In genomic region chr3:113070226-113071220, GRCh38 we compare ENCODE assay signal across 8 cellular contexts.
A peak's percentile ranks its signal among the peaks of the same experiment; 100 is the strongest.
DNase-seq lines count a peak whose midpoint lies in the region; ATAC-seq, FAIRE-seq and TF ChIP-seq lines count a peak whose summit lies in the region.

No MANE protein-coding gene starts in this region.

- TF ChIP-seq POLR2A in lower leg skin (IDR thresholded peaks at IDR 0.05) (no peak), tibial nerve (IDR thresholded peaks at IDR 0.05) (no peak), H54 (IDR thresholded peaks at IDR 0.05; ENCODE audit: low read depth, low read length) (no peak)

- no peak for TF ChIP-seq EP300 in tibial nerve (IDR thresholded peaks at IDR 0.05)

- H3K27ac Mint-ChIP-seq in T-helper 17 cell: no peak overlapping the region

- WGBS in lower leg skin, 2 donors: 41 to 43% methylated on average over 5 of the region's 5 CpGs
- WGBS in tibial nerve, 2 donors: 36 to 40% methylated on average over 5 of the region's 5 CpGs

- peak overlapping the region in 1 of 4 donors; percentile 8 for H3K27ac ChIP-seq in tibial nerve

- FAIRE-seq in H54 (lab: Jason Lieb, UNC): no peak

- H3K27me3 Mint-ChIP-seq in T-helper 17 cell: no peaks in the 10 kb centered on the region

- no peaks in the 10 kb centered on the region for H3K27me3 ChIP-seq in tibial nerve

- 0 out of 3 replicates have a peak, but pooled peaks have one; percentile 10 for TF ChIP-seq CTCF in GM12872 (IDR thresholded peaks at IDR 0.05; ENCODE audit: insufficient read depth, low read depth, low read length)
- TF ChIP-seq CTCF in lower leg skin (IDR thresholded peaks at IDR 0.05): no peak
- no peak for TF ChIP-seq CTCF in tibial nerve (IDR thresholded peaks at IDR 0.05)

- peaks cover 0 to 6% (median 0%) of the 10 kb centered on the region in 3 donors for H3K36me3 ChIP-seq in tibial nerve

- H3K4me3 ChIP-seq in lower leg skin (ENCODE audit: low read depth, poor library complexity, severe bottlenecking): no peak overlapping the region
- H3K4me3 ChIP-seq in tibial nerve: no peak overlapping the region

- H3K4me1 Mint-ChIP-seq in T-helper 17 cell: no peaks in the 10 kb centered on the region

- no peak overlapping the region for H3K4me3 Mint-ChIP-seq in T-helper 17 cell

- DNase-seq in HK-2 (ENCODE audit: unreplicated experiment): peak; percentile 40
- DNase-seq in islet precursor cell: peak; percentile 36
- DNase-seq in lower leg skin (ENCODE audit: low spot score in 2 of 2): no peak
- no peak for DNase-seq in tibial nerve (ENCODE audit: low spot score in 2 of 2)
- DNase-seq in H54 (ENCODE audit: insufficient read length, low spot score): no peak
- no peak for DNase-seq in T-helper 17 cell

- H3K4me1 ChIP-seq in tibial nerve: no peaks in the 10 kb centered on the region

- intact Hi-C loops in lower leg skin (cut with DNase I; ENCODE audit: low total_unique reads): no loop called here

- peak; percentile 100 for ATAC-seq in GM21786 (IDR thresholded peaks at IDR 0.05; ENCODE audit: unreplicated experiment)
- no peak for ATAC-seq in T-helper 17 cell

- no peaks in the 10 kb centered on the region for H3K36me3 Mint-ChIP-seq in T-helper 17 cell (ENCODE audit: low read depth)

- peaks cover 0 to 8% (median 0%) of the 10 kb centered on the region in 4 donors for H3K9me3 ChIP-seq in tibial nerve
- peaks cover 9% of the 10 kb centered on the region for H3K9me3 ChIP-seq in T-helper 17 cell (ENCODE audit: control insufficient read depth, low read length, poor library complexity, severe bottlenecking)

Comparison
In these comparisons a context has a peak if more than half of its experiments do, and no peak if none do; other contexts are left out.
1. DNase-seq: peak in HK-2 (single experiment) and islet precursor cell (single experiment); none in lower leg skin (0 of 2), tibial nerve (0 of 2), H54 (single experiment) and T-helper 17 cell (0 of 3).